In the genomic region with DNA sequence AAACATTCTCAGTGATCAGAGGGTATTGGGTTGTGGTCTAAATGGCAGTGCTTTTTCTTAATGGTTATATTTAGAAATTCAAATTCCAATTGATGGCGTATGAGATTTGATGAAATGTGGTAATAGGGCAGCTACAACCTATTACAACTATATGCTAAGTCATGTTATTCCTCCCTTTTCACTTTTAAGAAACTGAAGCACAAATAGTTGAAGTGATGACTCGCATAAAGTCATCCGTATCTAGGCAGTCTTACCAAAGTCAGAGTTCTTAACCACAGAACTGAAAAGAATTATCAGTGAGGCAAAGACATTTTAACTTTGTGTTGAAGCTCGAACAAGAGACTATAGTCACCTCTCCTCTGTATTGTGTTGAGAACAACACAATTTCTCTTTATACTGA, we compare ENCODE assay signal across 17 cellular contexts. TPM values are rescaled to one million over a fixed set of nuclear protein-coding genes. Genes with fewer than 3 reads are reported as not detected.
DNase-seq lines count a peak whose midpoint lies in the region; TF ChIP-seq lines count a peak whose summit lies in the region.
"Had no signal": no experiment of that assay in that cellular context is flagged by ENCODE, and none has a peak within 500 bp of the region (broad histone marks: within the 10 kb centered on the region; RNA-seq: fewer than 3 reads in every experiment).

No MANE protein-coding gene starts in this region.

- no peak overlapping the region for H3K56ac ChIP-seq in mesendoderm (ENCODE audit: low read length)

- H3K4ac ChIP-seq in mesendoderm (ENCODE audit: low read depth, low read length): no peak overlapping the region

- H3K9ac ChIP-seq in mesendoderm (ENCODE audit: low read length): no peak overlapping the region

- no peak overlapping the region for H4K8ac ChIP-seq in mesendoderm (ENCODE audit: low read depth, low read length)

- no peaks in the 10 kb centered on the region for H3K79me1 ChIP-seq in mesendoderm (ENCODE audit: low read length)

- H3K36me3 ChIP-seq in mesendoderm (ENCODE audit: control insufficient read depth, insufficient read depth, low read length): no peaks in the 10 kb centered on the region

- H3K79me2 ChIP-seq in mesendoderm (ENCODE audit: control insufficient read depth, insufficient read depth, low read length): no peaks in the 10 kb centered on the region

- H3K4me3 ChIP-seq in NB4 (ENCODE audit: low read depth, low read length) (no peak overlapping the region), choroid plexus epithelial cell (ENCODE audit: low read depth, low read length) (no peak overlapping the region), mesendoderm (ENCODE audit: low read length) (no peak overlapping the region)
- H3K4me3 ChIP-seq: testis had no signal

- no peaks in the 10 kb centered on the region for H3K4me1 ChIP-seq in mesendoderm (ENCODE audit: control insufficient read depth, low read depth, low read length)
- H3K4me1 ChIP-seq: testis had no signal

- H3K4me2 ChIP-seq in mesendoderm (ENCODE audit: low read length): no peak overlapping the region

- peak; percentile 58 for DNase-seq in EL
- peak; percentile 33 for DNase-seq in NB4 (ENCODE audit: low read depth)
- peak; percentile 86 for DNase-seq in choroid plexus epithelial cell (ENCODE audit: low read depth)
- DNase-seq in myocyte (ENCODE audit: low read depth): peak; percentile 18
- DNase-seq in NCI-H1694 (lab: John Stamatoyannopoulos, UW): no peak
- no peak for DNase-seq in NCI-H1417 (lab: John Stamatoyannopoulos, UW)
- no peak for DNase-seq in SKM-1 treated with dmso at 0.1 percent for 144 hours (lab: John Stamatoyannopoulos, UW; ENCODE audit: unreplicated experiment)
- no peak for DNase-seq in mesendoderm
- DNase-seq: DMS 273 treated with DMSO at 0.1 percent for 48 hours; effector memory CD4-positive, alpha-beta T cell; KG1; NCI-H2171; right cardiac atrium; testis had no signal

- WGBS in mesendoderm (ENCODE audit: extremely low coverage, insufficient coverage, low lambda C conversion rate): no CpG with 5 or more reads among the region's 4 CpGs

- no peak overlapping the region for H2BK15ac ChIP-seq in mesendoderm (replicated peaks; ENCODE audit: low read depth)

- H3K23ac ChIP-seq in mesendoderm (ENCODE audit: low read length): no peak overlapping the region

- H3K27ac ChIP-seq in mesendoderm (ENCODE audit: low read depth, low read length): no peak overlapping the region
- H3K27ac ChIP-seq: testis had no signal

- H2BK5ac ChIP-seq in mesendoderm (ENCODE audit: low read length): no peak overlapping the region

- no peak overlapping the region for H2BK120ac ChIP-seq in mesendoderm (ENCODE audit: low read depth, low read length)

- TF ChIP-seq CTCF in NB4 (IDR thresholded peaks at IDR 0.05; ENCODE audit: low read depth, low read length): no peak
- TF ChIP-seq CTCF in choroid plexus epithelial cell (conservative IDR thresholded peaks at IDR 0.05; ENCODE audit: low read depth, low read length): no peak

- no peak for TF ChIP-seq POLR2A in NB4 (IDR thresholded peaks at IDR 0.05; ENCODE audit: extremely low read depth, insufficient read length)

- H4K5ac ChIP-seq in mesendoderm (ENCODE audit: low read length): no peak overlapping the region

- no peaks in the 10 kb centered on the region for H3K27me3 ChIP-seq in mesendoderm (ENCODE audit: insufficient read depth, low read length, poor library complexity)
- H3K27me3 ChIP-seq: testis had no signal

- H2AK5ac ChIP-seq in mesendoderm (ENCODE audit: low read length): no peak overlapping the region

- no peak overlapping the region for H3K18ac ChIP-seq in mesendoderm (ENCODE audit: low read length)

RNA-seq across cellular contexts. Expression of gene C9orf152, which starts 28.2 kb away (rescaled TPM):
- not detected in 2 replicates for total RNA-seq in myocyte
- 0.21 TPM for polyA plus RNA-seq in myocyte (2012)
- polyA plus RNA-seq in mesendoderm (2013, experiment 1 of 2): 0.01 TPM
- polyA plus RNA-seq in mesendoderm (2013, experiment 2 of 2): not detected
- total RNA-seq: activated CD8-positive, alpha-beta memory T cell treated with anti-CD3 and anti-CD28 coated beads for 36 hours; activated naive CD4-positive, alpha-beta T cell treated with anti-CD3 and anti-CD28 coated beads, Interleukin-2, amount 50 U/mL, for 72 hours; OCI-LY7; right cardiac atrium; testis had no signal
- polyA plus RNA-seq: right cardiac atrium had no signal

Comparison
In these comparisons a context has a peak if more than half of its experiments do, and no peak if none do; other contexts are left out.
1. DNase-seq: peak in EL (single experiment), NB4 (single experiment), choroid plexus epithelial cell (single experiment) and myocyte (single experiment); none in NCI-H1694 (single experiment), NCI-H1417 (0 of 3), SKM-1 treated with dmso at 0.1 percent for 144 hours (single experiment) and mesendoderm (single experiment).